In genomic region chr12:105957058-105957457, GRCh38 we compare ENCODE assay signal across 18 cellular contexts.
DNase-seq lines count a peak whose midpoint lies in the region.
"Had no signal": no experiment of that assay in that cellular context is flagged by ENCODE, and none has a peak within 500 bp of the region (broad histone marks: within the 10 kb centered on the region; RNA-seq: fewer than 3 reads in every experiment).

No MANE protein-coding gene starts in this region.

- H3K9me3 ChIP-seq in SJCRH30 (replicated peaks) = no peaks in the 10 kb centered on the region
- H3K9me3 ChIP-seq: HAP-1 had no signal

- no peak overlapping the region for H3K4me3 ChIP-seq in SJCRH30
- H3K4me3 ChIP-seq: GM12878, GM23338, HAP-1 had no signal

- peak; percentile 39 for DNase-seq in D341Med (ENCODE audit: low spot score)
- peak; percentile 64 to 71 for DNase-seq in NCI-H187 (lab: John Stamatoyannopoulos, UW)
- peak; percentile 33 for DNase-seq in NCI-H82 treated with DMSO at 0.1 percent for 48 hours (lab: John Stamatoyannopoulos, UW; ENCODE audit: unreplicated experiment)
- DNase-seq in myocyte (ENCODE audit: low read depth) = peak; percentile 76
- DNase-seq in COLO829 (ENCODE audit: low spot score) = no peak
- no peak for DNase-seq in pons (ENCODE audit: low spot score)
- DNase-seq in SJCRH30 = no peak
- DNase-seq: DND-41, KG1, NCI-H1092, NCI-H1436, NCI-H2029, NCI-H69 had no signal

- H3K4me1 ChIP-seq in SJCRH30 = no peaks in the 10 kb centered on the region
- H3K4me1 ChIP-seq: HAP-1 had no signal

- H3K27me3 ChIP-seq in SJCRH30 = no peaks in the 10 kb centered on the region

- H3K27ac ChIP-seq in SJCRH30 = no peak overlapping the region
- H3K27ac ChIP-seq: C4-2B, HL-60 had no signal

- H3K36me3 ChIP-seq in SJCRH30 = no peaks in the 10 kb centered on the region
- H3K36me3 ChIP-seq: HAP-1 had no signal

Comparison
In these comparisons a context has a peak if more than half of its experiments do, and no peak if none do; other contexts are left out.
1. DNase-seq: peak in D341Med (single experiment), NCI-H187 (2 of 2), NCI-H82 treated with DMSO at 0.1 percent for 48 hours (single experiment) and myocyte (single experiment); none in COLO829 (single experiment), pons (single experiment) and SJCRH30 (0 of 2).